ENCODE assay signal across 17 cellular contexts in the genomic region with DNA sequence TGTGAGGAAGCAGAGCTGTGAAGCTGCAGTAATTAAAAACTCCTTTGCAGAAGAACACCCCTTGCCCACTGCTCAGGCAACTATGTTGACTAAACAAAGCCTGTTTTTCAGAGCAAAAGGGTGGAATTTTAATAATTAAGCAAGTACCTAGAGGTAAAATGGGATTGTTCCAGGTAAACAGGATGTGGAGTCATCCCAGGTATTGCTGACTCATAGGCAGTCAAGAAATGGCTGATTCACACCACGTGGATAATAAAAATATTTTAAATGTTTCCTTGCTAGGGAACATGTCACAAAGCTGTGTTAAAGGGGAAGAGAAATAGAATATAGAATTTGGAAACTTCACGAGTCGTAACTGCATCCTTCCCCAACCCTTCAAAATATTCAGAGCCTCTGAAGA.
"Had no signal": no experiment of that assay in that cellular context is flagged by ENCODE, and none has a peak within 500 bp of the region (broad histone marks: within the 10 kb centered on the region; RNA-seq: fewer than 3 reads in every experiment).

No MANE protein-coding gene starts in this region.

- H3K27ac ChIP-seq: cardiac muscle cell, skin epidermis, suprapubic skin, transverse colon had no signal

- ATAC-seq: effector memory CD8-positive, alpha-beta T cell; left ventricle myocardium superior; right cardiac atrium; stimulated activated naive CD8-positive, alpha-beta T cell treated with anti-CD3 and anti-CD28 coated beads, Interleukin-15, amount 100 ng/mL, for 72 hours had no signal

- DNase-seq: activated B cell treated with CpG ODN at 0.5 μM for 24 hours; activated CD4-positive, alpha-beta memory T cell treated with anti-CD3 and anti-CD28 coated beads for 36 hours; activated CD4-positive, alpha-beta T cell treated with anti-CD3 and anti-CD28 coated beads for 4 hours; activated T-cell treated with anti-CD3 and anti-CD28 coated beads for 4 hours; effector memory CD8-positive, alpha-beta T cell; hypothalamus; kidney; left ventricle myocardium superior; occipital lobe; right cardiac atrium; stimulated activated CD4-positive, alpha-beta T cell treated with anti-CD3 and anti-CD28 coated beads, Interleukin-15, amount 100 ng/mL, for 24 hours; stimulated activated CD4-positive, alpha-beta T cell treated with anti-CD3 and anti-CD28 coated beads, Interleukin-2, amount 100 ng/mL, for 48 hours; stimulated activated naive CD8-positive, alpha-beta T cell treated with anti-CD3 and anti-CD28 coated beads, Interleukin-15, amount 100 ng/mL, for 72 hours; transverse colon had no signal
